8 cellular contexts compared by ENCODE assay signal in genomic region chr18:23238152-23238531, GRCh38.
DNase-seq lines count a peak whose midpoint lies in the region; ATAC-seq and TF ChIP-seq lines count a peak whose summit lies in the region.

No MANE protein-coding gene starts in this region.

- TF ChIP-seq CTCF in mammary epithelial cell (conservative IDR thresholded peaks at IDR 0.05 in 1 of 2, IDR thresholded peaks at IDR 0.05 in 1 of 2; ENCODE audit: extremely low read depth in 1 of 2, insufficient read depth in 1 of 2, low read depth in 1 of 2, low read length in 2 of 2) (no peak), tibial artery (IDR thresholded peaks at IDR 0.05) (no peak)

- CTCF ChIA-PET in mammary epithelial cell (lab: Charles Lee; ENCODE audit: low non-redundant PET) = no interaction called here

- no peak for ATAC-seq in memory B cell (ENCODE audit: low read depth)
- ATAC-seq in GM21381 (IDR thresholded peaks at IDR 0.05; ENCODE audit: unreplicated experiment) = no peak

- H3K27me3 ChIP-seq in mammary epithelial cell (ENCODE audit: insufficient read depth, low read length) (no peaks in the 10 kb centered on the region), tibial artery (no peaks in the 10 kb centered on the region)

- peaks cover 17% of the 10 kb centered on the region for H3K4me1 ChIP-seq in mammary epithelial cell (ENCODE audit: insufficient read depth, low read length)
- H3K4me1 ChIP-seq in tibial artery = peaks cover 0 to 27% (median 20%) of the 10 kb centered on the region in 4 donors

- WGBS in mammary epithelial cell (ENCODE audit: low coverage, missing lambda C conversion rate) = 16% methylated on average over 7 of the region's 7 CpGs

- H3K4me2 ChIP-seq in mammary epithelial cell (ENCODE audit: insufficient read depth, low read depth, low read length) = peak overlapping the region; percentile 90

- BruUV-seq in mammary epithelial cell (replicated peaks; lab: Mats Ljungman, UMichigan) = no TSS peak

- H3K9me3 ChIP-seq in mammary epithelial cell (replicated peaks; ENCODE audit: insufficient read depth, low read length) (no peaks in the 10 kb centered on the region), tibial artery (no peaks in the 10 kb centered on the region)

- no peaks in the 10 kb centered on the region for H4K20me1 ChIP-seq in mammary epithelial cell (ENCODE audit: insufficient read depth, low read length)

- H3K36me3 ChIP-seq in mammary epithelial cell (ENCODE audit: insufficient read depth, low read length) (no peaks in the 10 kb centered on the region), tibial artery (peaks cover 0 to 9% (median 0%) of the 10 kb centered on the region in 3 donors)

- peak overlapping the region; percentile 82 for H2AFZ ChIP-seq in mammary epithelial cell (ENCODE audit: low read depth, low read length)

- no peaks in the 10 kb centered on the region for H3K9me3 Mint-ChIP-seq in T-helper 2 cell treated with Interferon-gamma antibody and Interleukin-4, amounts not matched to agents 5 μg/mL and 100 μg/mL, for 36 hours
- H3K9me3 Mint-ChIP-seq in memory B cell = no peaks in the 10 kb centered on the region

- H3K79me2 ChIP-seq in mammary epithelial cell (ENCODE audit: insufficient read depth, low read length) = no peaks in the 10 kb centered on the region

- H3K4me3 Mint-ChIP-seq in T-helper 2 cell treated with Interferon-gamma antibody and Interleukin-4, amounts not matched to agents 5 μg/mL and 100 μg/mL, for 36 hours = peak overlapping the region; percentile 67
- H3K4me3 Mint-ChIP-seq in memory B cell = peak overlapping the region; percentile 46

- H3K4me3 ChIP-seq in mammary epithelial cell (replicated peaks in 1 of 3; ENCODE audit: insufficient read depth in 1 of 3, low read depth in 2 of 3, low read length in 3 of 3) = peak overlapping the region; percentile 1 to 45 (median 32)
- H3K4me3 ChIP-seq in tibial artery = peak overlapping the region; percentile 41 to 47

- H3K27ac ChIP-seq in mammary epithelial cell (ENCODE audit: insufficient read depth, low read depth, low read length) (no peak overlapping the region), tibial artery (peak overlapping the region; percentile 72 to 80)

- no peak overlapping the region for H3K9ac ChIP-seq in mammary epithelial cell (ENCODE audit: insufficient read depth, low read length)

- peaks cover 27% of the 10 kb centered on the region for H3K36me3 Mint-ChIP-seq in T-helper 2 cell treated with Interferon-gamma antibody and Interleukin-4, amounts not matched to agents 5 μg/mL and 100 μg/mL, for 36 hours (ENCODE audit: low read depth)
- H3K36me3 Mint-ChIP-seq in memory B cell = no peaks in the 10 kb centered on the region

- in situ Hi-C loops in mammary epithelial cell (cut with MboI; ENCODE audit: low sequenced_read_pairs in 2 of 2) = no loop called here

- no peak for DNase-seq in T-helper 2 cell treated with Interferon-gamma antibody and Interleukin-4, amounts not matched to agents 5 μg/mL and 100 μg/mL, for 36 hours (ENCODE audit: low spot score)
- DNase-seq in T-helper 2 cell (no peak), mammary epithelial cell (no peak), memory B cell (ENCODE audit: low spot score in 2 of 2) (no peak), tibial artery (peak; percentile 77 to 87), DMS 273 (lab: John Stamatoyannopoulos, UW; ENCODE audit: unreplicated experiment) (no peak), globus pallidus (ENCODE audit: low spot score) (no peak)

- H3K27ac Mint-ChIP-seq in T-helper 2 cell treated with Interferon-gamma antibody and Interleukin-4, amounts not matched to agents 5 μg/mL and 100 μg/mL, for 36 hours = peak overlapping the region; percentile 89
- H3K27ac Mint-ChIP-seq in memory B cell = no peak overlapping the region

- peaks cover 45% of the 10 kb centered on the region for H3K4me1 Mint-ChIP-seq in T-helper 2 cell treated with Interferon-gamma antibody and Interleukin-4, amounts not matched to agents 5 μg/mL and 100 μg/mL, for 36 hours (ENCODE audit: low read depth)
- peaks cover 13% of the 10 kb centered on the region for H3K4me1 Mint-ChIP-seq in memory B cell

- H3K27me3 Mint-ChIP-seq in T-helper 2 cell treated with Interferon-gamma antibody and Interleukin-4, amounts not matched to agents 5 μg/mL and 100 μg/mL, for 36 hours (ENCODE audit: low read depth) = no peaks in the 10 kb centered on the region
- H3K27me3 Mint-ChIP-seq in memory B cell = peaks cover 7% of the 10 kb centered on the region

- intact Hi-C loops in mammary epithelial cell (cut with micrococcal nuclease) = loop anchor here (2.0 to 5.0 kb wide), 3 partner anchors 23 to 106 kb away; no protein-coding TSS in a partner anchor
- intact Hi-C loops in tibial artery (cut with DNase I; ENCODE audit: low total_unique reads) = loop anchor here (10.0 kb wide), 2 partner anchors 117 to 893 kb away; no protein-coding TSS in a partner anchor

- dilution Hi-C loops in mammary epithelial cell (cut with HindIII; ENCODE audit: low sequenced_read_pairs) = no loop called here

Comparison
In these comparisons a context has a peak if more than half of its experiments do, and no peak if none do; other contexts are left out.
1. DNase-seq: peak in tibial artery (2 of 2); none in T-helper 2 cell treated with Interferon-gamma antibody and Interleukin-4, amounts not matched to agents 5 μg/mL and 100 μg/mL, for 36 hours (single experiment), T-helper 2 cell (0 of 5), mammary epithelial cell (single experiment), memory B cell (0 of 2), DMS 273 (single experiment) and globus pallidus (single experiment).